18 cellular contexts compared by ENCODE assay signal in the genomic region with DNA sequence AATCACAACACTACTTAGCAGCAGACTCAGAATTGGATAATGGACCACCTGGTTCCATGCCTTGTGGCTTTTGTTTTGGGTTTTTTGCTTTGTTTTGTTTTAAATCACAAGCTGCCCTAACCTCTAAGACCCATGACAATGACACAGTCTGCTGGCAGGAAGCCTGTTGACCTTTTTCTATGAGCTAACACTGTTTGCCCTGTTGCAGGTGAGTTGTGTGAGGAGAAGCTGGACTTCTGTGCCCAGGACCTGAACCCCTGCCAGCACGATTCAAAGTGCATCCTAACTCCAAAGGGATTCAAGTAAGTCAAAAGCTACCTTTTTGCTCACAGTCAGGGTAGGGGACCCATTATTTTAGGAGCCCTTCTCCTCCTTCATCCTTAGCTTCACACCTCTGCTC.
"Had no signal": no experiment of that assay in that cellular context is flagged by ENCODE, and none has a peak within 500 bp of the region (broad histone marks: within the 10 kb centered on the region; RNA-seq: fewer than 3 reads in every experiment).

No MANE protein-coding gene starts in this region.

- H3K27ac ChIP-seq: body of pancreas, foreskin keratinocyte, left lung, ovary, thyroid gland had no signal

- H3K9me3 ChIP-seq: body of pancreas, left lung, ovary, thyroid gland had no signal

- H3K36me3 Mint-ChIP-seq: activated naive CD8-positive, alpha-beta T cell; naive B cell; stimulated activated effector memory CD8-positive, alpha-beta T cell treated with anti-CD3 and anti-CD28 coated beads, Interleukin-12 subunit alpha, Interleukin-12 subunit beta, amount 100 ng/mL, for 72 hours had no signal

- H3K4me1 ChIP-seq: body of pancreas, foreskin keratinocyte, left lung, thyroid gland had no signal

- H3K4me3 Mint-ChIP-seq: activated CD8-positive, alpha-beta T cell treated with anti-CD3 and anti-CD28 coated beads, Interleukin-2, amount 10 ng/mL, durations not matched to agents 7 days and 5 days; activated naive CD8-positive, alpha-beta T cell; activated T-cell treated with anti-CD3 and anti-CD28 coated beads, Interleukin-2, amount 50 U/mL, for 72 hours; central memory CD8-positive, alpha-beta T cell; naive B cell; stimulated activated effector memory CD8-positive, alpha-beta T cell treated with anti-CD3 and anti-CD28 coated beads, Interleukin-12 subunit alpha, Interleukin-12 subunit beta, amount 100 ng/mL, for 72 hours; T-helper 17 cell had no signal

- H3K9me3 Mint-ChIP-seq: activated T-cell treated with anti-CD3 and anti-CD28 coated beads, Interleukin-2, amount 50 U/mL, for 72 hours; naive B cell had no signal

- DNase-seq: activated CD4-positive, alpha-beta T cell treated with anti-CD3 and anti-CD28 coated beads for 48 hours; activated CD8-positive, alpha-beta memory T cell treated with anti-CD3 and anti-CD28 coated beads, Interleukin-2, amount 50 U/mL, for 4 hours; activated CD8-positive, alpha-beta T cell treated with anti-CD3 and anti-CD28 coated beads, Interleukin-2, amount 10 ng/mL, durations not matched to agents 7 days and 5 days; activated gamma-delta T cell treated with Interleukin-2 at 50 U/mL for 16 hours; activated T-cell treated with anti-CD3 and anti-CD28 coated beads, Interleukin-2, amount 50 U/mL, for 72 hours; amniotic stem cell; body of pancreas; cortex of kidney; effector memory CD4-positive, alpha-beta T cell; foreskin keratinocyte; left lung; naive B cell; ovary; T-helper 17 cell; thyroid gland had no signal

- H3K4me1 Mint-ChIP-seq: central memory CD8-positive, alpha-beta T cell; naive B cell; stimulated activated effector memory CD8-positive, alpha-beta T cell treated with anti-CD3 and anti-CD28 coated beads, Interleukin-12 subunit alpha, Interleukin-12 subunit beta, amount 100 ng/mL, for 72 hours; T-helper 17 cell had no signal

- H3K27me3 ChIP-seq: body of pancreas, foreskin keratinocyte, left lung, ovary, thyroid gland had no signal

- H3K27ac Mint-ChIP-seq: activated CD8-positive, alpha-beta T cell treated with anti-CD3 and anti-CD28 coated beads, Interleukin-2, amount 10 ng/mL, durations not matched to agents 7 days and 5 days; activated naive CD8-positive, alpha-beta T cell; activated T-cell treated with anti-CD3 and anti-CD28 coated beads, Interleukin-2, amount 50 U/mL, for 72 hours; naive B cell; stimulated activated effector memory CD8-positive, alpha-beta T cell treated with anti-CD3 and anti-CD28 coated beads, Interleukin-12 subunit alpha, Interleukin-12 subunit beta, amount 100 ng/mL, for 72 hours; T-helper 17 cell had no signal

- H3K27me3 Mint-ChIP-seq: central memory CD8-positive, alpha-beta T cell; naive B cell; T-helper 17 cell had no signal
